30 cellular contexts compared by ENCODE assay signal in genomic region chr10:128325788-128326187, GRCh38.
"Had no signal": no experiment of that assay in that cellular context is flagged by ENCODE, and none has a peak within 500 bp of the region (broad histone marks: within the 10 kb centered on the region; RNA-seq: fewer than 3 reads in every experiment).

No MANE protein-coding gene starts in this region.

- H3K4me3 Mint-ChIP-seq: activated B cell treated with CpG ODN at 0.5 μM for 24 hours; activated CD4-positive, alpha-beta memory T cell treated with anti-CD3 and anti-CD28 coated beads, Interleukin-2, amount 10 ng/mL, durations not matched to agents 7 days and 5 days; activated CD4-positive, alpha-beta T cell treated with anti-CD3 and anti-CD28 coated beads, Interleukin-2, amount 10 ng/mL, durations not matched to agents 7 days and 5 days; activated naive CD4-positive, alpha-beta T cell treated with anti-CD3 and anti-CD28 coated beads, Interleukin-2, amount 10 ng/mL, durations not matched to agents 7 days and 5 days; activated naive CD8-positive, alpha-beta T cell treated with anti-CD3 and anti-CD28 coated beads, Interleukin-2, amount 10 ng/mL, durations not matched to agents 7 days and 5 days; activated T-cell treated with anti-CD3 and anti-CD28 coated beads, Interleukin-2, amount 50 U/mL, for 24 hours; activated T-cell treated with anti-CD3 and anti-CD28 coated beads, Interleukin-2, amount 50 U/mL, for 72 hours; brain; T-helper 17 cell; T-helper 2 cell treated with Interferon-gamma antibody and Interleukin-4, amounts not matched to agents 5 μg/mL and 100 μg/mL, for 36 hours had no signal

- H3K27me3 ChIP-seq: ascending aorta, cardiac muscle cell, colonic mucosa had no signal

- H3K27me3 Mint-ChIP-seq: activated naive CD4-positive, alpha-beta T cell treated with anti-CD3 and anti-CD28 coated beads, Interleukin-2, amount 10 ng/mL, durations not matched to agents 7 days and 5 days had no signal

- H3K9me3 ChIP-seq: ascending aorta, colonic mucosa had no signal

- H3K4me3 ChIP-seq: ascending aorta, breast epithelium, cardiac muscle cell, colonic mucosa, heart left ventricle had no signal

- H3K4me1 Mint-ChIP-seq: activated B cell treated with CpG ODN at 0.5 μM for 24 hours; activated CD4-positive, alpha-beta memory T cell treated with anti-CD3 and anti-CD28 coated beads, Interleukin-2, amount 10 ng/mL, durations not matched to agents 7 days and 5 days; activated CD4-positive, alpha-beta T cell treated with anti-CD3 and anti-CD28 coated beads, Interleukin-2, amount 10 ng/mL, durations not matched to agents 7 days and 5 days; activated naive CD4-positive, alpha-beta T cell treated with anti-CD3 and anti-CD28 coated beads, Interleukin-2, amount 10 ng/mL, durations not matched to agents 7 days and 5 days; activated naive CD8-positive, alpha-beta T cell treated with anti-CD3 and anti-CD28 coated beads, Interleukin-2, amount 10 ng/mL, durations not matched to agents 7 days and 5 days; T-helper 17 cell had no signal

- H3K36me3 Mint-ChIP-seq: activated naive CD4-positive, alpha-beta T cell treated with anti-CD3 and anti-CD28 coated beads, Interleukin-2, amount 10 ng/mL, durations not matched to agents 7 days and 5 days; activated naive CD4-positive, alpha-beta T cell treated with anti-CD3 and anti-CD28 coated beads, Interleukin-2, amount 50 U/mL, for 72 hours; activated naive CD8-positive, alpha-beta T cell treated with anti-CD3 and anti-CD28 coated beads, Interleukin-2, amount 10 ng/mL, durations not matched to agents 7 days and 5 days; brain had no signal

- ATAC-seq: activated CD4-positive, CD25-positive, alpha-beta regulatory T cell treated with anti-CD3 and anti-CD28 coated beads, Interleukin-2, amount 50 U/mL, for 24 hours; activated naive CD4-positive, alpha-beta T cell treated with anti-CD3 and anti-CD28 coated beads, Interleukin-2, amount 50 U/mL, for 72 hours; activated T-cell treated with anti-CD3 and anti-CD28 coated beads, Interleukin-2, amount 50 U/mL, for 72 hours; heart left ventricle; T-helper 17 cell had no signal

- DNase-seq: activated B cell treated with CpG ODN at 0.5 μM for 24 hours; activated CD4-positive, alpha-beta memory T cell treated with anti-CD3 and anti-CD28 coated beads, Interleukin-2, amount 10 ng/mL, durations not matched to agents 7 days and 5 days; activated CD4-positive, alpha-beta T cell treated with anti-CD3 and anti-CD28 coated beads, Interleukin-2, amount 10 ng/mL, durations not matched to agents 7 days and 5 days; activated CD4-positive, alpha-beta T cell treated with anti-CD3 and anti-CD28 coated beads, Interleukin-2, amount 50 U/mL, for 4 hours; activated CD8-positive, alpha-beta memory T cell treated with anti-CD3 and anti-CD28 coated beads, Interleukin-2, amount 50 U/mL, for 48 hours; activated gamma-delta T cell; activated naive CD4-positive, alpha-beta T cell; activated naive CD4-positive, alpha-beta T cell treated with anti-CD3 and anti-CD28 coated beads, Interleukin-2, amount 10 ng/mL, durations not matched to agents 7 days and 5 days; activated naive CD8-positive, alpha-beta T cell treated with anti-CD3 and anti-CD28 coated beads, Interleukin-2, amount 10 ng/mL, durations not matched to agents 7 days and 5 days; activated T-cell treated with anti-CD3 and anti-CD28 coated beads for 4 hours; activated T-cell treated with anti-CD3 and anti-CD28 coated beads, Interleukin-2, amount 50 U/mL, for 24 hours; activated T-cell treated with anti-CD3 and anti-CD28 coated beads, Interleukin-2, amount 50 U/mL, for 72 hours; central memory CD4-positive, alpha-beta T cell; cerebellar nuclear complex; colonic mucosa; effector CD8-positive, alpha-beta T cell; foreskin fibroblast; heart left ventricle; T-helper 1 cell; T-helper 17 cell; T1000; WERI-Rb-1 had no signal

- H3K27ac ChIP-seq: ascending aorta, breast epithelium, cardiac muscle cell, colonic mucosa, epithelial cell of prostate, heart left ventricle, WERI-Rb-1 had no signal

- H3K9me3 Mint-ChIP-seq: activated B cell treated with CpG ODN at 0.5 μM for 24 hours; activated CD4-positive, alpha-beta memory T cell treated with anti-CD3 and anti-CD28 coated beads, Interleukin-2, amount 10 ng/mL, durations not matched to agents 7 days and 5 days; activated CD4-positive, alpha-beta T cell treated with anti-CD3 and anti-CD28 coated beads, Interleukin-2, amount 10 ng/mL, durations not matched to agents 7 days and 5 days; activated naive CD4-positive, alpha-beta T cell treated with anti-CD3 and anti-CD28 coated beads, Interleukin-2, amount 10 ng/mL, durations not matched to agents 7 days and 5 days; activated naive CD4-positive, alpha-beta T cell treated with anti-CD3 and anti-CD28 coated beads, Interleukin-2, amount 50 U/mL, for 72 hours; activated naive CD8-positive, alpha-beta T cell treated with anti-CD3 and anti-CD28 coated beads, Interleukin-2, amount 10 ng/mL, durations not matched to agents 7 days and 5 days; activated T-cell treated with anti-CD3 and anti-CD28 coated beads, Interleukin-2, amount 50 U/mL, for 24 hours; activated T-cell treated with anti-CD3 and anti-CD28 coated beads, Interleukin-2, amount 50 U/mL, for 72 hours; T-helper 2 cell treated with Interferon-gamma antibody and Interleukin-4, amounts not matched to agents 5 μg/mL and 100 μg/mL, for 36 hours had no signal

- H3K36me3 ChIP-seq: ascending aorta, breast epithelium, cardiac muscle cell, colonic mucosa, heart left ventricle, WERI-Rb-1 had no signal

- H3K27ac Mint-ChIP-seq: activated B cell treated with CpG ODN at 0.5 μM for 24 hours; activated CD4-positive, alpha-beta memory T cell treated with anti-CD3 and anti-CD28 coated beads, Interleukin-2, amount 10 ng/mL, durations not matched to agents 7 days and 5 days; activated CD4-positive, alpha-beta T cell treated with anti-CD3 and anti-CD28 coated beads, Interleukin-2, amount 10 ng/mL, durations not matched to agents 7 days and 5 days; activated naive CD4-positive, alpha-beta T cell treated with anti-CD3 and anti-CD28 coated beads, Interleukin-2, amount 10 ng/mL, durations not matched to agents 7 days and 5 days; activated naive CD4-positive, alpha-beta T cell treated with anti-CD3 and anti-CD28 coated beads, Interleukin-2, amount 50 U/mL, for 72 hours; activated naive CD8-positive, alpha-beta T cell treated with anti-CD3 and anti-CD28 coated beads, Interleukin-2, amount 10 ng/mL, durations not matched to agents 7 days and 5 days; activated T-cell treated with anti-CD3 and anti-CD28 coated beads, Interleukin-2, amount 50 U/mL, for 24 hours; activated T-cell treated with anti-CD3 and anti-CD28 coated beads, Interleukin-2, amount 50 U/mL, for 72 hours; T-helper 17 cell; T-helper 2 cell treated with Interferon-gamma antibody and Interleukin-4, amounts not matched to agents 5 μg/mL and 100 μg/mL, for 36 hours had no signal

- H3K4me1 ChIP-seq: ascending aorta, breast epithelium, colonic mucosa, heart left ventricle had no signal
